Comparison of ENCODE assay signal across 18 cellular contexts in the genomic region with DNA sequence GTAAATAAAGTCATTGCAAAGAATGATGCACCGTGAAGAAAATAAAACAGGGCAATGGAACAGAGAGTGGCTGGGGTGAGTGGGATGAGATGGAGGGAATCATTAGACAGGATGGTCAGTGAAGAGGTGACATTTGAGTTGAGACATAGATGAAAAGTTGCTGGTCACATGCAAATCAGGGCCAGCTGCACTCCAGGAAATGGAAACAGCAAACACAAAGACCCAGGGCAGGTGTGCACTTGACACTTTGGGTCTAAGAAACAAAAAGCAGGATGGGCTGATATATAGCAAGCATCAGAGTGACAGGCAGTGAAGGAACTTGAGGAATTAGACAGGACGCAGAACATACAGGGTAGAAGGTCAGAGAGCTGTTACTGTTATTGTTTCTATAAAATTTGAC.
DNase-seq lines count a peak whose midpoint lies in the region; ATAC-seq and TF ChIP-seq lines count a peak whose summit lies in the region.
"Had no signal": no experiment of that assay in that cellular context is flagged by ENCODE, and none has a peak within 500 bp of the region (broad histone marks: within the 10 kb centered on the region; RNA-seq: fewer than 3 reads in every experiment).

No MANE protein-coding gene starts in this region.

- H3K9me3 Mint-ChIP-seq in MCF 10A (ENCODE audit: unreplicated experiment) = no peaks in the 10 kb centered on the region
- H3K9me3 Mint-ChIP-seq: brain had no signal

- ATAC-seq in GM18502 (IDR thresholded peaks at IDR 0.05; ENCODE audit: poor library complexity, unreplicated experiment) (peak; percentile 54), GM19351 (IDR thresholded peaks at IDR 0.05; ENCODE audit: unreplicated experiment) (peak; percentile 54), HG02642 (IDR thresholded peaks at IDR 0.05; ENCODE audit: poor library complexity, unreplicated experiment) (peak; percentile 69), HG03565 (IDR thresholded peaks at IDR 0.05; ENCODE audit: unreplicated experiment) (no peak)

- DNase-seq in NCI-H146 treated with DMSO at 0.1 percent for 48 hours (lab: John Stamatoyannopoulos, UW; ENCODE audit: unreplicated experiment) (peak; percentile 21), caudate nucleus (lab: John Stamatoyannopoulos, UW) (no peak), cerebellar nuclear complex (lab: John Stamatoyannopoulos, UW) (no peak), MCF 10A (ENCODE audit: unreplicated experiment) (no peak)
- DNase-seq: activated CD4-positive, alpha-beta T cell treated with anti-CD3 and anti-CD28 coated beads, Interleukin-2, amount 50 U/mL, for 48 hours; activated gamma-delta T cell; effector CD8-positive, alpha-beta T cell; foreskin fibroblast; NCI-H226; RPMI8226; T-helper 9 cell had no signal

- H3K36me3 Mint-ChIP-seq in MCF 10A (ENCODE audit: insufficient read depth, unreplicated experiment) = no peaks in the 10 kb centered on the region
- H3K36me3 Mint-ChIP-seq: brain had no signal

- no peaks in the 10 kb centered on the region for H3K27me3 Mint-ChIP-seq in MCF 10A (ENCODE audit: insufficient read depth, unreplicated experiment)

- H3K4me3 Mint-ChIP-seq in MCF 10A (ENCODE audit: unreplicated experiment) = no peak overlapping the region
- H3K4me3 Mint-ChIP-seq: brain had no signal

- POLR2A ChIA-PET in MCF 10A (lab: Yijun Ruan, JAX) = no interaction called here

- H3K27ac Mint-ChIP-seq in MCF 10A (ENCODE audit: low read depth, unreplicated experiment) = no peak overlapping the region
- H3K27ac Mint-ChIP-seq: brain had no signal

- no peak for TF ChIP-seq CTCF in MCF 10A (IDR thresholded peaks at IDR 0.05; ENCODE audit: unreplicated experiment)

- H3K27ac ChIP-seq in caudate nucleus (ENCODE audit: low read depth, low read length) = no peak overlapping the region
- H3K27ac ChIP-seq: C4-2B, parathyroid adenoma had no signal

- no TSS peak for BruUV-seq in MCF 10A (replicated peaks; lab: Mats Ljungman, UMichigan)

- intact Hi-C loops in MCF 10A (cut with micrococcal nuclease) = no loop called here

- CTCF ChIA-PET in MCF 10A (lab: Yijun Ruan, JAX) = no interaction called here

- no peaks in the 10 kb centered on the region for H3K4me1 Mint-ChIP-seq in MCF 10A (ENCODE audit: insufficient read depth, unreplicated experiment)
- H3K4me1 Mint-ChIP-seq: brain had no signal
